ENCODE assay signal across 1 cellular context in the genomic region with DNA sequence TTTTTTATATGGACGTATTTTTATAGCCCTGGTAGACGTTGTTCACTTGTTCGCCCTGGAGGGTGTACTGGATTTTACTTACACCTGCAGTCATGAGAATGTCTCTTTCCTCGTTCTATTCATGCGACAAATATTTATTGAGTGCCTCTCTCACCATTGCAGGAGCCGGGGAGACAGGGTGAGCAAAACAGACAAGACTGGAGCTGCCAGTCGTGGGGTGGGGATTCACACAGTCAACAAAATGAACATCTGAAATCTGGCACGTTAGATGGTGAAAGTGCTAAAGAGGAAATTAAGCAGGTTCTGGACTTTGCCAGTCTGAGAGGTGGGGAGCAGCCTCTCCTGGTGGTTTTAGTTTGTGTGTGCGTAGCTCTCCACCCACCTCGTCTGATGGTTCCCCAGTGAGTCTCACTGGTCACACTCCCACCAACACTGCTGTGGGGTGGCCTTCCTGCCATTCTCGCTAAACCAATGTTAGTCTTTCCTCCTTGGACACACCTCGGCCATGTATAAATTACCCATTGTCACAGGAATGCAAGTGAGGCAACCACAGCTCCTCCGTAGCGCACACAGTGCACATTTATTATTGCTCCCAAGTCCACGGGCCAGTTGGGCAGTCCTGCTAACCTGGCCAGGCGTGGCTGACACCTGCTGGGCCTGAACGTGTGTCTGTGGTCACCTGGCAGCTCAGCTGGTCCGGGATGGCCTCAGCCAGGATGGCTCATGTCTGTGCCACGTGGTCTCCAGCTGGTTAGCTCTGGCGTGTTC.
TF ChIP-seq lines count a peak whose summit lies in the region.

No MANE protein-coding gene starts in this region.

TF ChIP-seq in K562, 482 proteins besides CTCF, POLR2A, EP300 and RAD21:
- no peak for TF ChIP-seq SNRNP70 (optimal IDR thresholded peaks at IDR 0.05; ENCODE audit: low read depth, low read length)
- TF ChIP-seq TFAP4 (CRISPR knock-in tag; IDR thresholded peaks at IDR 0.05; ENCODE audit: borderline replicate concordance), result peak; percentile 31; the same call in 1 of the 2 replicates
